1 cellular context compared by ENCODE assay signal in the genomic region with DNA sequence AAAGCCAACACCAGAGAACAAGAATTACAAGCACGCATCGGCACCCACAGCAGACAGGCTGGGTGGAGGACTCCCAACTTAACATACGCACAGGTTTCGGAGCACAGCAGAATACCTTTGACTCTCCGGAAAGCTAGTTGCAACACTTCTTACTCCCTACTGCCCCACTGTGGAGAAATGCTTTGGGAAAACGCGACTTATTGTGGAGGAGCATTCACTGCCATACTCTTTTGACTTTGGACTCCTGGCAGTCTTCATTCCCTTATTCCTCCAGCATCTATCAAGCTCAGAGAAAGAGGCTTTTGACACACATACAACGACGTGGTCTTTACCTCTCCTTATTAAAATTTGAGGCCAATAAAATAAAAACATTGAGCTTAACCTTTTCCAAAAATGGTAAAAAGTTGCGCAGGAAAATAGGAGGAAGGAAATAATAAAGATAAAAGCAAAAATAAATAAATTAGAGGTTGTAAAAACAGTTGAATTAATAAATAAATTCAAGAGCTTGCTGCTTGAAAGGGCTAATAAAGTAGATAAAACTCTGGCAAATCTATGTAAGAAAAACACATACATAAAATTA.
TF ChIP-seq lines count a peak whose summit lies in the region.

No MANE protein-coding gene starts in this region.

TF ChIP-seq in HepG2, 621 proteins besides CTCF, POLR2A, EP300 and RAD21 (continued from another document):
- TF ChIP-seq, protein P1, sequence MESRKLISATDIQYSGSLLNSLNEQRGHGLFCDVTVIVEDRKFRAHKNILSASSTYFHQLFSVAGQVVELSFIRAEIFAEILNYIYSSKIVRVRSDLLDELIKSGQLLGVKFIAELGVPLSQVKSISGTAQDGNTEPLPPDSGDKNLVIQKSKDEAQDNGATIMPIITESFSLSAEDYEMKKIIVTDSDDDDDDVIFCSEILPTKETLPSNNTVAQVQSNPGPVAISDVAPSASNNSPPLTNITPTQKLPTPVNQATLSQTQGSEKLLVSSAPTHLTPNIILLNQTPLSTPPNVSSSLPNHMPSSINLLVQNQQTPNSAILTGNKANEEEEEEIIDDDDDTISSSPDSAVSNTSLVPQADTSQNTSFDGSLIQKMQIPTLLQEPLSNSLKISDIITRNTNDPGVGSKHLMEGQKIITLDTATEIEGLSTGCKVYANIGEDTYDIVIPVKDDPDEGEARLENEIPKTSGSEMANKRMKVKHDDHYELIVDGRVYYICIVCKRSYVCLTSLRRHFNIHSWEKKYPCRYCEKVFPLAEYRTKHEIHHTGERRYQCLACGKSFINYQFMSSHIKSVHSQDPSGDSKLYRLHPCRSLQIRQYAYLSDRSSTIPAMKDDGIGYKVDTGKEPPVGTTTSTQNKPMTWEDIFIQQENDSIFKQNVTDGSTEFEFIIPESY (CRISPR knock-in tag; IDR thresholded peaks at IDR 0.05): no peak
- TF ChIP-seq ATF6 (CRISPR knock-in tag; conservative IDR thresholded peaks at IDR 0.05) (no peak), ZNF674 (CRISPR knock-in tag; IDR thresholded peaks at IDR 0.05; ENCODE audit: low read depth) (no peak), ZNF788 (CRISPR knock-in tag; IDR thresholded peaks at IDR 0.05; ENCODE audit: borderline replicate concordance) (peak; percentile 46; the same call in 1 of the 2 replicates), ZNF263 (CRISPR knock-in tag; IDR thresholded peaks at IDR 0.05) (peak; percentile 97), AGO1 (IDR thresholded peaks at IDR 0.05; ENCODE audit: low read depth, low read length, poor library complexity, severe bottlenecking) (no peak), ARID5B (CRISPR knock-in tag; IDR thresholded peaks at IDR 0.05) (peak; percentile 40; the same call in 1 of the 2 replicates), CEBPG (CRISPR knock-in tag; IDR thresholded peaks at IDR 0.05) (peak; percentile 84), HMG20A (CRISPR knock-in tag; IDR thresholded peaks at IDR 0.05; ENCODE audit: borderline replicate concordance) (no peak), ZNF34 (CRISPR knock-in tag; IDR thresholded peaks at IDR 0.05; ENCODE audit: borderline replicate concordance) (no peak), POLR2AphosphoS5 (IDR thresholded peaks at IDR 0.05; ENCODE audit: low read depth, low read length) (0 out of 2 replicates have a peak, but pooled peaks have one; percentile 31), STAG1 (CRISPR knock-in tag; IDR thresholded peaks at IDR 0.05) (peak; percentile 75), ZIK1 (CRISPR knock-in tag; IDR thresholded peaks at IDR 0.05; ENCODE audit: borderline replicate concordance, low read depth) (no peak), HNRNPUL1 (IDR thresholded peaks at IDR 0.05; ENCODE audit: low read depth, low read length) (no peak), ZNF724P (CRISPR knock-in tag; IDR thresholded peaks at IDR 0.05; ENCODE audit: borderline replicate concordance) (no peak), REPIN1 (CRISPR knock-in tag; IDR thresholded peaks at IDR 0.05; ENCODE audit: borderline replicate concordance, low read depth) (no peak), LCORL (IDR thresholded peaks at IDR 0.05) (0 out of 2 replicates have a peak, but pooled peaks have one; percentile 6), LCORL (CRISPR knock-in tag; IDR thresholded peaks at IDR 0.05) (peak; percentile 31; the same call in 1 of the 2 replicates), ASH2L (IDR thresholded peaks at IDR 0.05; ENCODE audit: insufficient read length, low read depth, low read length) (peak; percentile 59), RXRB (CRISPR knock-in tag; IDR thresholded peaks at IDR 0.05; ENCODE audit: borderline replicate concordance) (no peak), ATM (IDR thresholded peaks at IDR 0.05; ENCODE audit: borderline replicate concordance) (no peak), HNRNPL (IDR thresholded peaks at IDR 0.05; ENCODE audit: low read depth, low read length) (no peak), RFX3 (CRISPR knock-in tag; IDR thresholded peaks at IDR 0.05) (no peak), SAFB2 (CRISPR knock-in tag; IDR thresholded peaks at IDR 0.05; ENCODE audit: borderline replicate concordance, low read depth) (no peak), RBFOX2 (IDR thresholded peaks at IDR 0.05; ENCODE audit: low read depth, low read length) (no peak), ZNF775 (CRISPR knock-in tag; IDR thresholded peaks at IDR 0.05; ENCODE audit: borderline replicate concordance) (no peak), HOXA7 (CRISPR knock-in tag; IDR thresholded peaks at IDR 0.05) (no peak), NKX3-1 (CRISPR knock-in tag; IDR thresholded peaks at IDR 0.05) (no peak), MED1 (CRISPR knock-in tag; IDR thresholded peaks at IDR 0.05) (peak; percentile 37; the same call in 1 of the 2 replicates), HOXA3 (CRISPR knock-in tag; IDR thresholded peaks at IDR 0.05) (0 out of 2 replicates have a peak, but pooled peaks have one; percentile 33)
- TF ChIP-seq, protein P2, sequence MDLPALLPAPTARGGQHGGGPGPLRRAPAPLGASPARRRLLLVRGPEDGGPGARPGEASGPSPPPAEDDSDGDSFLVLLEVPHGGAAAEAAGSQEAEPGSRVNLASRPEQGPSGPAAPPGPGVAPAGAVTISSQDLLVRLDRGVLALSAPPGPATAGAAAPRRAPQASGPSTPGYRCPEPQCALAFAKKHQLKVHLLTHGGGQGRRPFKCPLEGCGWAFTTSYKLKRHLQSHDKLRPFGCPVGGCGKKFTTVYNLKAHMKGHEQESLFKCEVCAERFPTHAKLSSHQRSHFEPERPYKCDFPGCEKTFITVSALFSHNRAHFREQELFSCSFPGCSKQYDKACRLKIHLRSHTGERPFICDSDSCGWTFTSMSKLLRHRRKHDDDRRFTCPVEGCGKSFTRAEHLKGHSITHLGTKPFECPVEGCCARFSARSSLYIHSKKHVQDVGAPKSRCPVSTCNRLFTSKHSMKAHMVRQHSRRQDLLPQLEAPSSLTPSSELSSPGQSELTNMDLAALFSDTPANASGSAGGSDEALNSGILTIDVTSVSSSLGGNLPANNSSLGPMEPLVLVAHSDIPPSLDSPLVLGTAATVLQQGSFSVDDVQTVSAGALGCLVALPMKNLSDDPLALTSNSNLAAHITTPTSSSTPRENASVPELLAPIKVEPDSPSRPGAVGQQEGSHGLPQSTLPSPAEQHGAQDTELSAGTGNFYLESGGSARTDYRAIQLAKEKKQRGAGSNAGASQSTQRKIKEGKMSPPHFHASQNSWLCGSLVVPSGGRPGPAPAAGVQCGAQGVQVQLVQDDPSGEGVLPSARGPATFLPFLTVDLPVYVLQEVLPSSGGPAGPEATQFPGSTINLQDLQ (CRISPR knock-in tag; IDR thresholded peaks at IDR 0.05): no peak
- TF ChIP-seq, protein P3, sequence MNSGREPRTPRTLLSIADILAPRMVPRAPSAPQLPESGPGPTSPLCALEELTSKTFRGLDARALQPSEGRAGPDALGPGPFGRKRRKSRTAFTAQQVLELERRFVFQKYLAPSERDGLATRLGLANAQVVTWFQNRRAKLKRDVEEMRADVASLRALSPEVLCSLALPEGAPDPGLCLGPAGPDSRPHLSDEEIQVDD (CRISPR knock-in tag; IDR thresholded peaks at IDR 0.05; ENCODE audit: borderline replicate concordance): no peak
- TF ChIP-seq, protein P4, sequence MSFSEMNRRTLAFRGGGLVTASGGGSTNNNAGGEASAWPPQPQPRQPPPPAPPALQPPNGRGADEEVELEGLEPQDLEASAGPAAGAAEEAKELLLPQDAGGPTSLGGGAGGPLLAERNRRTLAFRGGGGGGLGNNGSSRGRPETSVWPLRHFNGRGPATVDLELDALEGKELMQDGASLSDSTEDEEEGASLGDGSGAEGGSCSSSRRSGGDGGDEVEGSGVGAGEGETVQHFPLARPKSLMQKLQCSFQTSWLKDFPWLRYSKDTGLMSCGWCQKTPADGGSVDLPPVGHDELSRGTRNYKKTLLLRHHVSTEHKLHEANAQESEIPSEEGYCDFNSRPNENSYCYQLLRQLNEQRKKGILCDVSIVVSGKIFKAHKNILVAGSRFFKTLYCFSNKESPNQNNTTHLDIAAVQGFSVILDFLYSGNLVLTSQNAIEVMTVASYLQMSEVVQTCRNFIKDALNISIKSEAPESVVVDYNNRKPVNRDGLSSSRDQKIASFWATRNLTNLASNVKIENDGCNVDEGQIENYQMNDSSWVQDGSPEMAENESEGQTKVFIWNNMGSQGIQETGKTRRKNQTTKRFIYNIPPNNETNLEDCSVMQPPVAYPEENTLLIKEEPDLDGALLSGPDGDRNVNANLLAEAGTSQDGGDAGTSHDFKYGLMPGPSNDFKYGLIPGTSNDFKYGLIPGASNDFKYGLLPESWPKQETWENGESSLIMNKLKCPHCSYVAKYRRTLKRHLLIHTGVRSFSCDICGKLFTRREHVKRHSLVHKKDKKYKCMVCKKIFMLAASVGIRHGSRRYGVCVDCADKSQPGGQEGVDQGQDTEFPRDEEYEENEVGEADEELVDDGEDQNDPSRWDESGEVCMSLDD (CRISPR knock-in tag; IDR thresholded peaks at IDR 0.05; ENCODE audit: borderline replicate concordance): no peak
- TF ChIP-seq, protein P5, sequence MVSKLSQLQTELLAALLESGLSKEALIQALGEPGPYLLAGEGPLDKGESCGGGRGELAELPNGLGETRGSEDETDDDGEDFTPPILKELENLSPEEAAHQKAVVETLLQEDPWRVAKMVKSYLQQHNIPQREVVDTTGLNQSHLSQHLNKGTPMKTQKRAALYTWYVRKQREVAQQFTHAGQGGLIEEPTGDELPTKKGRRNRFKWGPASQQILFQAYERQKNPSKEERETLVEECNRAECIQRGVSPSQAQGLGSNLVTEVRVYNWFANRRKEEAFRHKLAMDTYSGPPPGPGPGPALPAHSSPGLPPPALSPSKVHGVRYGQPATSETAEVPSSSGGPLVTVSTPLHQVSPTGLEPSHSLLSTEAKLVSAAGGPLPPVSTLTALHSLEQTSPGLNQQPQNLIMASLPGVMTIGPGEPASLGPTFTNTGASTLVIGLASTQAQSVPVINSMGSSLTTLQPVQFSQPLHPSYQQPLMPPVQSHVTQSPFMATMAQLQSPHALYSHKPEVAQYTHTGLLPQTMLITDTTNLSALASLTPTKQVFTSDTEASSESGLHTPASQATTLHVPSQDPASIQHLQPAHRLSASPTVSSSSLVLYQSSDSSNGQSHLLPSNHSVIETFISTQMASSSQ (IDR thresholded peaks at IDR 0.05; ENCODE audit: low read depth): no peak
- TF ChIP-seq, protein P5 (CRISPR knock-in tag; IDR thresholded peaks at IDR 0.05; ENCODE audit: borderline replicate concordance): peak; percentile 46; the same call in 1 of the 2 replicates
